Comparison of ENCODE assay signal across 16 cellular contexts in the genomic region with DNA sequence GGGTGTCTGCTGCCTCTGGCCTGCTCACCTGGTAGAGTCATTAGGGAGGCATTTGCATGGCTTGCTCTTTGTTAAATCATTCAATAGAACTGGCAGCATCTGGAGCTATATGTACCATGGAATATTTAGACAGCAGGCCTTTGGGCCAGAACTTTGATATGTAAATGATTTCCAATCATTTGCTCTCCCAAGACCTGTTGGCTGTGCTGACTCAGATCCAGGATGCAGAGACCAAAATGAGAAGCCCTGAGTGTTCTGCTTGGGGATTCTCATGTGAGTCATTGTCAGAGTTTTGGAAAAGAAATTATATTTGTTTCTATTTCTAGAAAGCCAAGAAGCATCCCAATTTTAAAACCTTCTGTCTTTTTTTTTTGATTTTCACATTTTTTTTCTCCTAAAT.
A peak's percentile ranks its signal among the peaks of the same experiment; 100 is the strongest.
DNase-seq lines count a peak whose midpoint lies in the region; ATAC-seq, FAIRE-seq and TF ChIP-seq lines count a peak whose summit lies in the region.
"Had no signal": no experiment of that assay in that cellular context is flagged by ENCODE, and none has a peak within 500 bp of the region (broad histone marks: within the 10 kb centered on the region; RNA-seq: fewer than 3 reads in every experiment).

No MANE protein-coding gene starts in this region.

- no peaks in the 10 kb centered on the region for H3K36me3 ChIP-seq in right atrium auricular region
- H3K36me3 ChIP-seq: BLaER1 treated with 17β-estradiol and CSF1 and Interleukin-3, amounts not matched to agents 10 nM and 100 nM had no signal

- H3K9me3 ChIP-seq in right atrium auricular region: no peaks in the 10 kb centered on the region
- H3K9me3 ChIP-seq: psoas muscle had no signal

- TF ChIP-seq CTCF in fibroblast of mammary gland (conservative IDR thresholded peaks at IDR 0.05; ENCODE audit: control insufficient read depth, insufficient read depth, low read depth, low read length): no peak
- TF ChIP-seq CTCF in omental fat pad (IDR thresholded peaks at IDR 0.05): no peak
- no peak for TF ChIP-seq CTCF in right atrium auricular region (IDR thresholded peaks at IDR 0.05)

- peaks cover 0 to 7% of the 10 kb centered on the region in 2 donors for H3K4me1 ChIP-seq in right atrium auricular region
- H3K4me1 ChIP-seq: psoas muscle had no signal

- ATAC-seq in omental fat pad (ENCODE audit: low FRiP score) (peak; percentile 73), GM21515 (IDR thresholded peaks at IDR 0.05; ENCODE audit: unreplicated experiment) (no peak), HG03025 (IDR thresholded peaks at IDR 0.05; ENCODE audit: low FRiP score, unreplicated experiment) (no peak), GM18907 (IDR thresholded peaks at IDR 0.05; ENCODE audit: unreplicated experiment) (no peak)
- ATAC-seq: HepG2, psoas muscle had no signal

- H3K27me3 ChIP-seq in right atrium auricular region: no peaks in the 10 kb centered on the region
- H3K27me3 ChIP-seq: BLaER1 treated with 17β-estradiol and CSF1 and Interleukin-3, amounts not matched to agents 10 nM and 100 nM had no signal

- peak; percentile 89 for FAIRE-seq in RCC 7860 (lab: Jason Lieb, UNC)
- FAIRE-seq: HepG2 had no signal

- no peak overlapping the region for H3K4me3 ChIP-seq in fibroblast of mammary gland (ENCODE audit: control insufficient read depth, low read depth, low read length)
- no peak overlapping the region for H3K4me3 ChIP-seq in right atrium auricular region
- H3K4me3 ChIP-seq: BLaER1 treated with 17β-estradiol and CSF1 and Interleukin-3, amounts not matched to agents 10 nM and 100 nM; psoas muscle had no signal

- H3K27ac ChIP-seq in right atrium auricular region: no peak overlapping the region
- H3K27ac ChIP-seq: BLaER1 treated with 17β-estradiol and CSF1 and Interleukin-3, amounts not matched to agents 10 nM and 100 nM; psoas muscle had no signal

- DNase-seq in ELR (ENCODE audit: low read depth) (peak; percentile 82), RCC 7860 (ENCODE audit: low spot score) (peak; percentile 58), fibroblast of mammary gland (ENCODE audit: low read depth) (peak; percentile 71), omental fat pad (ENCODE audit: low spot score) (no peak), right atrium auricular region (ENCODE audit: low spot score) (no peak)
- DNase-seq: activated CD4-positive, CD25-positive, alpha-beta regulatory T cell; activated gamma-delta T cell treated with Interleukin-2 at 50 U/mL for 16 hours; DND-41; NCI-H1092; NCI-H2171; psoas muscle had no signal

Comparison
In these comparisons a context has a peak if more than half of its experiments do, and no peak if none do; other contexts are left out.
1. DNase-seq: peak in ELR (single experiment), RCC 7860 (single experiment) and fibroblast of mammary gland (single experiment); none in omental fat pad (single experiment) and right atrium auricular region (single experiment).